In genomic region chr5:141849371-141850182, GRCh38 we compare ENCODE assay signal across 8 cellular contexts. TPM values are rescaled to one million over a fixed set of nuclear protein-coding genes. Genes with fewer than 3 reads are reported as not detected.
DNase-seq lines count a peak whose midpoint lies in the region; ATAC-seq and TF ChIP-seq lines count a peak whose summit lies in the region.

No MANE protein-coding gene starts in this region.

- no peaks in the 10 kb centered on the region for H4K20me1 ChIP-seq in IMR-90 (ENCODE audit: insufficient read depth, low read length)
- no peaks in the 10 kb centered on the region for H4K20me1 ChIP-seq in neural progenitor cell (ENCODE audit: low read depth)

- H3K4me2 ChIP-seq in IMR-90 (ENCODE audit: low read depth, low read length), result peak overlapping the region; percentile 90
- H3K4me2 ChIP-seq in neural progenitor cell, result peak overlapping the region; percentile 92

- no TSS peak for BruUV-seq in IMR-90 (replicated peaks; lab: Mats Ljungman, UMichigan)

- H3K4me1 Mint-ChIP-seq in neural progenitor cell, result peaks cover 44% of the 10 kb centered on the region

- peaks cover 2% of the 10 kb centered on the region for H3K36me3 Mint-ChIP-seq in neural progenitor cell

- CTCF ChIA-PET in IMR-90 (lab: Yijun Ruan, JAX) (interaction anchor here (0.6 to 0.9 kb wide), 2 partner anchors 92 to 147 kb away, joined by 3 read pairs; no protein-coding TSS in a partner anchor), RWPE1 (lab: Yijun Ruan, JAX) (interaction anchor here (0.6 to 1.3 kb wide), 3 partner anchors 30 to 172 kb away, joined by 3 to 4 read pairs (median 3); no protein-coding TSS in a partner anchor)

- peak; percentile 89 for DNase-seq in D341Med (ENCODE audit: low spot score)
- peak; percentile 51 for DNase-seq in IMR-90
- peak; percentile 98 for DNase-seq in RWPE1 (ENCODE audit: low spot score)
- peak; percentile 53 for DNase-seq in activated gamma-delta T cell (lab: John Stamatoyannopoulos, UW)
- peak; percentile 62 to 85 for DNase-seq in foreskin fibroblast
- DNase-seq in neural progenitor cell (ENCODE audit: low spot score), result peak; percentile 95

- peaks cover 48% of the 10 kb centered on the region for H3F3A ChIP-seq in neural progenitor cell (ENCODE audit: low read depth)

- peak overlapping the region; percentile 96 for H2AK9ac ChIP-seq in IMR-90 (replicated peaks; ENCODE audit: low read depth, low read length, poor library complexity)

- peaks cover 9% of the 10 kb centered on the region for H3K9me1 ChIP-seq in IMR-90 (ENCODE audit: insufficient read depth, low read length)

- TF ChIP-seq RAD21 in IMR-90 (IDR thresholded peaks at IDR 0.05; ENCODE audit: low read length), result no peak

- H3K4me3 Mint-ChIP-seq in neural progenitor cell, result peak overlapping the region; percentile 85

- intact Hi-C loops in IMR-90 (cut with micrococcal nuclease), result no loop called here

- peaks cover 3% of the 10 kb centered on the region for H3K27me3 Mint-ChIP-seq in neural progenitor cell (ENCODE audit: insufficient read depth, low read depth)

- H3K36me3 ChIP-seq in IMR-90 (ENCODE audit: control insufficient read depth, insufficient read depth, low read length) (no peaks in the 10 kb centered on the region), neural progenitor cell (no peaks in the 10 kb centered on the region), stomach smooth muscle (ENCODE audit: control insufficient read depth in 2 of 2, insufficient read depth in 2 of 2, low read length in 2 of 2) (no peaks in the 10 kb centered on the region)

- H2BK120ac ChIP-seq in IMR-90 (ENCODE audit: low read depth, low read length), result peak overlapping the region; percentile 90

- H3K4me3 ChIP-seq in IMR-90 (ENCODE audit: insufficient read depth, low read depth, low read length) (peak overlapping the region; percentile 66), foreskin fibroblast (ENCODE audit: low read depth in 1 of 2, low read length in 2 of 2) (peak overlapping the region; percentile 86 to 87), neural progenitor cell (peak overlapping the region; percentile 61), stomach smooth muscle (ENCODE audit: low read length in 2 of 2) (peak overlapping the region; percentile 93 to 99)

- no peaks in the 10 kb centered on the region for H3K27me3 ChIP-seq in IMR-90 (ENCODE audit: control insufficient read depth, insufficient read depth, low read length)
- H3K27me3 ChIP-seq in neural progenitor cell, result no peaks in the 10 kb centered on the region
- peaks cover 0 to under 1% of the 10 kb centered on the region in 2 donors for H3K27me3 ChIP-seq in stomach smooth muscle (ENCODE audit: control insufficient read depth in 1 of 2, insufficient read depth in 2 of 2, low read length in 2 of 2)

- 0% methylated on average over 21 of the region's 76 CpGs; no CpG with 5 or more reads in 1 of the 2 experiments for WGBS in IMR-90 (ENCODE audit: extremely low coverage in 2 of 2, insufficient read length in 1 of 2), 2 experiments

- H3K18ac ChIP-seq in IMR-90 (ENCODE audit: low read depth, low read length), result peak overlapping the region; percentile 90

- H2AK5ac ChIP-seq in IMR-90 (ENCODE audit: low read depth, low read length), result peak overlapping the region; percentile 83

- H4K5ac ChIP-seq in IMR-90 (ENCODE audit: low read depth, low read length), result peak overlapping the region; percentile 92

- TF ChIP-seq POLR2A in IMR-90 (IDR thresholded peaks at IDR 0.05; ENCODE audit: low read depth, low read length), result peak; percentile 51; the same call in 1 of the 2 replicates

- peak overlapping the region; percentile 100 for H3K14ac ChIP-seq in IMR-90 (replicated peaks; ENCODE audit: low read depth, low read length)

- H4K91ac ChIP-seq in IMR-90 (ENCODE audit: insufficient read depth, low read depth, low read length), result peak overlapping the region; percentile 94

- H3K79me1 ChIP-seq in IMR-90 (ENCODE audit: low read depth in 1 of 2, low read length in 2 of 2), result 0 out of 4 replicates have a peak, but pooled peaks cover 0 to 3% of the 10 kb centered on the region in 2 experiments

- peak overlapping the region; percentile 95 for H2AFZ ChIP-seq in IMR-90 (replicated peaks; ENCODE audit: low read length, poor library complexity)
- H2AFZ ChIP-seq in neural progenitor cell (replicated peaks), result peak overlapping the region; percentile 47

- H3K9me3 ChIP-seq in IMR-90 (ENCODE audit: control insufficient read depth, insufficient read depth, low read length) (no peaks in the 10 kb centered on the region), neural progenitor cell (ENCODE audit: low read depth) (no peaks in the 10 kb centered on the region), stomach smooth muscle (ENCODE audit: control insufficient read depth in 2 of 2, low read length in 2 of 2) (no peaks in the 10 kb centered on the region)

- H2BK5ac ChIP-seq in IMR-90 (ENCODE audit: low read depth, low read length, poor library complexity, severe bottlenecking), result peak overlapping the region; percentile 84

- peak overlapping the region; percentile 53; the same call in 2 of the 3 replicates for H2BK15ac ChIP-seq in IMR-90 (ENCODE audit: low read depth, low read length)

- ATAC-seq in GM21423 (IDR thresholded peaks at IDR 0.05; ENCODE audit: unreplicated experiment) (peak; percentile 75), IMR-90 (ENCODE audit: low read depth) (peak; percentile 94)

- H2BK20ac ChIP-seq in IMR-90 (ENCODE audit: low read depth, low read length), result peak overlapping the region; percentile 63; the same call in 1 of the 2 replicates

- POLR2A ChIA-PET in IMR-90 (lab: Charles Lee; ENCODE audit: unreplicated experiment) (interaction anchor here (0.5 to 0.6 kb wide), 2 partner anchors 27 to 40 kb away, joined by 3 read pairs; no protein-coding TSS in a partner anchor), RWPE1 (lab: Yijun Ruan, JAX; ENCODE audit: low non-redundant PET) (interaction anchor here (0.5 to 1.7 kb wide), 7 partner anchors 18 to 594 kb away, joined by 4 to 13 read pairs (median 6); partner anchors contain the start of gene PCDH1)

- H3K79me2 ChIP-seq in neural progenitor cell (ENCODE audit: low read depth), result peaks cover 11% of the 10 kb centered on the region

- H3K9ac ChIP-seq in IMR-90 (ENCODE audit: low read depth, low read length), result peak overlapping the region; percentile 86
- peak overlapping the region; percentile 66 for H3K9ac ChIP-seq in neural progenitor cell
- peak overlapping the region; percentile 94 to 96 for H3K9ac ChIP-seq in stomach smooth muscle (ENCODE audit: low read length in 2 of 2)

- in situ Hi-C loops in IMR-90 (cut with MboI; ENCODE audit: low sequenced_read_pairs), result no loop called here

- TF ChIP-seq CTCF in IMR-90 (conservative IDR thresholded peaks at IDR 0.05; ENCODE audit: low read depth, low read length) (no peak), RWPE1 (conservative IDR thresholded peaks at IDR 0.05; ENCODE audit: low read depth) (no peak), foreskin fibroblast (IDR thresholded peaks at IDR 0.05; ENCODE audit: low read depth, low read length) (no peak), neural progenitor cell (IDR thresholded peaks at IDR 0.05) (no peak)

- H3K56ac ChIP-seq in IMR-90 (ENCODE audit: extremely low read depth, insufficient read depth, low read length), result peak overlapping the region; percentile 88

- H3K4ac ChIP-seq in IMR-90 (ENCODE audit: low read depth, low read length), result peak overlapping the region; percentile 99

- H3K27ac Mint-ChIP-seq in neural progenitor cell, result peak overlapping the region; percentile 43

- peaks cover 4% of the 10 kb centered on the region for H3K4me1 ChIP-seq in IMR-90 (ENCODE audit: control insufficient read depth, insufficient read depth, low read length)
- H3K4me1 ChIP-seq in neural progenitor cell, result peaks cover 52% of the 10 kb centered on the region
- peaks cover 18% of the 10 kb centered on the region for H3K4me1 ChIP-seq in stomach smooth muscle (ENCODE audit: control insufficient read depth, insufficient read depth, low read length)

- dilution Hi-C loops in IMR-90 (cut with HindIII; ENCODE audit: low sequenced_read_pairs, unreplicated experiment), result no loop called here

- peak overlapping the region; percentile 97 for H3K23ac ChIP-seq in IMR-90 (ENCODE audit: low read depth, low read length)

- H3K27ac ChIP-seq in IMR-90 (ENCODE audit: insufficient read depth, low read length) (peak overlapping the region; percentile 92), RWPE1 (peak overlapping the region; percentile 99), neural progenitor cell (peak overlapping the region; percentile 97), stomach smooth muscle (ENCODE audit: low read length) (peak overlapping the region; percentile 93)

- peak overlapping the region; percentile 80 to 96 for H4K8ac ChIP-seq in IMR-90 (ENCODE audit: low read depth in 2 of 2, low read length in 2 of 2)

- H3K9me3 Mint-ChIP-seq in neural progenitor cell, result no peaks in the 10 kb centered on the region

TF ChIP-seq in IMR-90, 13 proteins besides CTCF, POLR2A, EP300 and RAD21:
- TF ChIP-seq FOS (IDR thresholded peaks at IDR 0.05; ENCODE audit: low read depth, low read length) (no peak), MAZ (IDR thresholded peaks at IDR 0.05; ENCODE audit: borderline replicate concordance, low read depth, low read length) (peak; percentile 62; the same call in 1 of the 2 replicates), RCOR1 (IDR thresholded peaks at IDR 0.05; ENCODE audit: insufficient replicate concordance, low read length) (no peak), CEBPB (IDR thresholded peaks at IDR 0.05; ENCODE audit: low read depth, low read length) (peak; percentile 38; the same call in 1 of the 2 replicates)

RNA-seq across cellular contexts. Expression of gene PCDH1, which starts 28.6 kb away (rescaled TPM):
- total RNA-seq in IMR-90 (2012; rRNA removed), result 0.83 and 0.90 TPM in 2 replicates
- 0.74 and 0.82 TPM in 2 replicates for polyA plus RNA-seq in IMR-90 (2012; rRNA removed)
- 0.26 and 0.82 TPM in 2 replicates for polyA plus RNA-seq in IMR-90 (2012; cell fraction: cytosol; rRNA removed)
- polyA plus RNA-seq in IMR-90 (2012; cell fraction: nucleus; rRNA removed; ENCODE audit: low replicate concordance), result 0.44 and 0.89 TPM in 2 replicates
- total RNA-seq in neural progenitor cell (ENCODE audit: low replicate concordance), result 24.8 and 48.4 TPM in 2 replicates

Comparison
In these comparisons a context has a peak if more than half of its experiments do, and no peak if none do; other contexts are left out.
1. Peak in every context shown above with its lines: DNase-seq, ATAC-seq, H3K4me3 ChIP-seq and H3K27ac ChIP-seq.
2. RNA of gene PCDH1, which starts 28.6 kb away (total RNA-seq): 24.8 to 48.4 TPM in neural progenitor cell; 0.83 to 0.90 TPM in IMR-90; every median in the first group is over 10 times any median in the second.